ENCODE assay signal across 24 cellular contexts in the genomic region with DNA sequence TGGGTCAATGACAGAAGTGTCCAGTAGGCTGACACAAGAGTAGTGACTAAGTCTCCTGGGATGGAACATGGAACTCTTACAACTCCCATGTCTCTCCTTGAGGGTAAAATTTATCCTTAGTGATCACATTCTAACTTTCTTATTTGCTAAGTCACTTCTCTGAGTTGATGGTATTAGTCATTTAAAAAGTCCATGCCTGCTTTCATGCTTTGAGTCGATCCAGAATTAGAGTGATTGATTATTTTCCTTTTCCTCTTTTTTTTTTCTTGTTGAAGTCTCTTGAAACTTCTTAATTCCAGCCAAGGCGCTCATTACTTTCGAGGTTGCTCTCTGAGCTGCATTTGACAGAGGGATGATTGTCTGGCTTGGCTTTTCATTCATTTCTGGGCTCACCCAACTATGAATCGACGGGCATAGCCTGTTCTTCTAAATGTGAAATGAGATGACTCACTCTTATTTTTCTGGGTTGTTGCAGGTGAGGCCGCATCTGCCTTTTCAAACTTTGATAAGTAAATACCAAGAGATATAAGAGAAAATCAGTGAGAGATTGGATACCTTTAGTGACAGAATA. TPM values are rescaled to one million over a fixed set of nuclear protein-coding genes. Genes with fewer than 3 reads are reported as not detected.
"Had no signal": no experiment of that assay in that cellular context is flagged by ENCODE, and none has a peak within 500 bp of the region (broad histone marks: within the 10 kb centered on the region; RNA-seq: fewer than 3 reads in every experiment).

No MANE protein-coding gene starts in this region.

- H3K9me3 ChIP-seq: gastrocnemius medialis, mucosa of descending colon, ovary, right lobe of liver, testis had no signal

- H3K9me3 Mint-ChIP-seq: activated naive CD4-positive, alpha-beta T cell treated with anti-CD3 and anti-CD28 coated beads, Interleukin-2, amount 50 U/mL, for 24 hours; activated T-cell treated with anti-CD3 and anti-CD28 coated beads, Interleukin-2, amount 50 U/mL, for 4 hours; effector memory CD8-positive, alpha-beta T cell; stimulated activated naive CD8-positive, alpha-beta T cell treated with anti-CD3 and anti-CD28 coated beads, Interleukin-15, amount 100 ng/mL, for 72 hours had no signal

- H3K4me1 Mint-ChIP-seq: activated CD4-positive, alpha-beta T cell treated with anti-CD3 and anti-CD28 coated beads, Interleukin-2, amount 10 ng/mL, durations not matched to agents 7 days and 5 days; activated naive CD4-positive, alpha-beta T cell treated with anti-CD3 and anti-CD28 coated beads, Interleukin-2, amount 50 U/mL, for 24 hours; naive B cell; stimulated activated naive CD8-positive, alpha-beta T cell treated with anti-CD3 and anti-CD28 coated beads, Interleukin-15, amount 100 ng/mL, for 72 hours had no signal

- H3K36me3 Mint-ChIP-seq: activated naive CD4-positive, alpha-beta T cell treated with anti-CD3 and anti-CD28 coated beads, Interleukin-2, amount 50 U/mL, for 24 hours; naive B cell had no signal

- H3K27ac Mint-ChIP-seq: activated CD4-positive, alpha-beta T cell treated with anti-CD3 and anti-CD28 coated beads, Interleukin-2, amount 10 ng/mL, durations not matched to agents 7 days and 5 days; activated CD8-positive, alpha-beta T cell treated with anti-CD3 and anti-CD28 coated beads, Interleukin-2, amount 10 ng/mL, durations not matched to agents 7 days and 5 days; activated naive CD4-positive, alpha-beta T cell treated with anti-CD3 and anti-CD28 coated beads, Interleukin-2, amount 50 U/mL, for 24 hours; effector memory CD8-positive, alpha-beta T cell; naive B cell; stimulated activated naive CD8-positive, alpha-beta T cell treated with anti-CD3 and anti-CD28 coated beads, Interleukin-15, amount 100 ng/mL, for 72 hours had no signal

- ATAC-seq: activated CD4-positive, CD25-positive, alpha-beta regulatory T cell treated with anti-CD3 and anti-CD28 coated beads, Interleukin-2, amount 50 U/mL, for 24 hours; activated CD8-positive, alpha-beta T cell treated with anti-CD3 and anti-CD28 coated beads, Interleukin-2, amount 10 ng/mL, durations not matched to agents 7 days and 5 days; activated T-cell treated with anti-CD3 and anti-CD28 coated beads, Interleukin-2, amount 50 U/mL, for 4 hours; effector memory CD8-positive, alpha-beta T cell; gastrocnemius medialis; left ventricle myocardium superior; mucosa of descending colon; right lobe of liver; stimulated activated naive CD8-positive, alpha-beta T cell treated with anti-CD3 and anti-CD28 coated beads, Interleukin-15, amount 100 ng/mL, for 72 hours had no signal

- H3K4me3 ChIP-seq: gastrocnemius medialis, mucosa of descending colon, ovary, right lobe of liver, testis had no signal

- H3K36me3 ChIP-seq: gastrocnemius medialis, ovary, right lobe of liver had no signal

- H3K27me3 ChIP-seq: gastrocnemius medialis, ovary, right lobe of liver, testis had no signal

- FAIRE-seq: kidney, small intestine had no signal

- DNase-seq: activated CD4-positive, alpha-beta T cell treated with anti-CD3 and anti-CD28 coated beads, Interleukin-2, amount 10 ng/mL, durations not matched to agents 7 days and 5 days; activated CD8-positive, alpha-beta T cell treated with anti-CD3 and anti-CD28 coated beads, Interleukin-2, amount 10 ng/mL, durations not matched to agents 7 days and 5 days; activated effector memory CD4-positive, alpha-beta T cell treated with Interleukin-2 at 50 U/mL for 16 hours; activated T-cell treated with anti-CD3 and anti-CD28 coated beads, Interleukin-2, amount 50 U/mL, for 4 hours; effector memory CD8-positive, alpha-beta T cell; gastrocnemius medialis; kidney; left ventricle myocardium superior; mesenchymal stem cell; mucosa of descending colon; naive B cell; ovary; right lobe of liver; small intestine; stimulated activated CD4-positive, alpha-beta T cell treated with anti-CD3 and anti-CD28 coated beads, Interleukin-15, amount 100 ng/mL, for 24 hours; stimulated activated CD4-positive, alpha-beta T cell treated with anti-CD3 and anti-CD28 coated beads, Interleukin-2, amount 100 ng/mL, for 48 hours; stimulated activated naive CD8-positive, alpha-beta T cell treated with anti-CD3 and anti-CD28 coated beads, Interleukin-15, amount 100 ng/mL, for 72 hours; testis had no signal

- H3K27ac ChIP-seq: gastrocnemius medialis, ovary, right lobe of liver, testis had no signal

- H3K4me1 ChIP-seq: right lobe of liver, testis had no signal

- H3K4me3 Mint-ChIP-seq: activated CD4-positive, alpha-beta T cell treated with anti-CD3 and anti-CD28 coated beads, Interleukin-2, amount 10 ng/mL, durations not matched to agents 7 days and 5 days; activated CD8-positive, alpha-beta T cell treated with anti-CD3 and anti-CD28 coated beads, Interleukin-2, amount 10 ng/mL, durations not matched to agents 7 days and 5 days; activated naive CD4-positive, alpha-beta T cell treated with anti-CD3 and anti-CD28 coated beads, Interleukin-2, amount 50 U/mL, for 24 hours; activated T-cell treated with anti-CD3 and anti-CD28 coated beads, Interleukin-2, amount 50 U/mL, for 4 hours; effector memory CD8-positive, alpha-beta T cell; naive B cell; stimulated activated naive CD8-positive, alpha-beta T cell treated with anti-CD3 and anti-CD28 coated beads, Interleukin-15, amount 100 ng/mL, for 72 hours had no signal

- H3K27me3 Mint-ChIP-seq: activated CD4-positive, alpha-beta T cell treated with anti-CD3 and anti-CD28 coated beads, Interleukin-2, amount 10 ng/mL, durations not matched to agents 7 days and 5 days; activated naive CD4-positive, alpha-beta T cell treated with anti-CD3 and anti-CD28 coated beads, Interleukin-2, amount 50 U/mL, for 24 hours; effector memory CD8-positive, alpha-beta T cell; naive B cell; stimulated activated naive CD8-positive, alpha-beta T cell treated with anti-CD3 and anti-CD28 coated beads, Interleukin-15, amount 100 ng/mL, for 72 hours had no signal

RNA-seq across cellular contexts. Expression of a gene that starts 34.9 kb away (rescaled TPM):
- total RNA-seq: activated CD4-positive, alpha-beta T cell treated with anti-CD3 and anti-CD28 coated beads, Interleukin-2, amount 10 ng/mL, durations not matched to agents 7 days and 5 days; activated CD8-positive, alpha-beta T cell treated with anti-CD3 and anti-CD28 coated beads, Interleukin-2, amount 10 ng/mL, durations not matched to agents 7 days and 5 days; activated T-cell treated with anti-CD3 and anti-CD28 coated beads, Interleukin-2, amount 50 U/mL, for 4 hours; dermis microvascular lymphatic vessel endothelial cell; epithelial cell of proximal tubule; pulmonary artery endothelial cell; right lobe of liver; T-helper 1 cell treated with Interleukin-12 subunit alpha and Interleukin-12 subunit beta and Interleukin-4 antibody, amounts not matched to agents 30 ng/mL and 1 ng/mL, for 36 hours had no signal
